In the genomic region with DNA sequence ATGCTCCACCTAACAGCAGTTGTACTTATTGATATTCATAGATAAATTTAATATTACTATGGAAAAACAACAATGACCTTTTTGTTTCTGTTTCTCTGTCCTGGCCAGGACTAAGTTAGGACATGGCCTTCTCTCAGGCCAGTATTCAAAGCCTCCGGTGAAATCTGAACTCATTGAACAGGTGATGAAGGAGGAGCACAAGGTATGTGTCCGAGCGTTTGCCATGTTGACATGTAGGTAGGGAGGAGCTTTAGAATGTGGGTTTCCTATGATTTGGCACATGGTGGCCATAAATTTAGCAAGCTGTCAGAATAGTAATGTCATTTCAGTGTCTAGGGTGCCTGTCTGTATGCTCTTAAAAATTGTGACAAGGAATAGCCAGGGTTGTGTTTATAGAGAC, we compare ENCODE assay signal across 26 cellular contexts.
"Had no signal": no experiment of that assay in that cellular context is flagged by ENCODE, and none has a peak within 500 bp of the region (broad histone marks: within the 10 kb centered on the region; RNA-seq: fewer than 3 reads in every experiment).

No MANE protein-coding gene starts in this region.

- H3K9me3 ChIP-seq: left ventricle myocardium inferior, neutrophil, spleen, suprapubic skin, thoracic aorta, tibial artery, vagina had no signal

- H3K36me3 ChIP-seq: neutrophil had no signal

- H3K27me3 ChIP-seq: neural progenitor cell, neutrophil, spleen, suprapubic skin, tibial artery, vagina had no signal

- DNase-seq: head of caudate nucleus; hypothalamus; islet precursor cell; left ventricle myocardium inferior; mammary epithelial cell; mesenchymal stem cell; naive B cell; natural killer cell; nephron progenitor cell; occipital lobe; retina; right cardiac atrium; small intestine; spleen; stimulated activated CD4-positive, alpha-beta T cell treated with anti-CD3 and anti-CD28 coated beads, Interleukin-4, amount 100 ng/mL, for 24 hours; stimulated activated naive CD4-positive, alpha-beta T cell; tibial artery had no signal

- FAIRE-seq: small intestine had no signal

- H3K79me2 ChIP-seq: parathyroid adenoma had no signal

- H3K4me1 ChIP-seq: neural progenitor cell, parathyroid adenoma, spleen, suprapubic skin, tibial artery, vagina had no signal

- H3K4me2 ChIP-seq: neural progenitor cell had no signal

- H3K9ac ChIP-seq: neural progenitor cell, parathyroid adenoma had no signal

- ATAC-seq: natural killer cell; right cardiac atrium; sciatic nerve; stimulated activated effector memory CD8-positive, alpha-beta T cell treated with anti-CD3 and anti-CD28 coated beads, Interleukin-12 subunit alpha, Interleukin-12 subunit beta, amount 100 ng/mL, for 72 hours had no signal

- H3K36me3 Mint-ChIP-seq: natural killer cell had no signal

- H3K9me3 Mint-ChIP-seq: natural killer cell; stimulated activated effector memory CD8-positive, alpha-beta T cell treated with anti-CD3 and anti-CD28 coated beads, Interleukin-12 subunit alpha, Interleukin-12 subunit beta, amount 100 ng/mL, for 72 hours; stimulated activated naive CD8-positive, alpha-beta T cell treated with anti-CD3 and anti-CD28 coated beads, Interleukin-15, Interleukin-2, amounts not matched to agents 100 ng/mL and 50 ng/mL, for 24 hours had no signal

- H3K27me3 Mint-ChIP-seq: naive B cell; stimulated activated naive CD8-positive, alpha-beta T cell treated with anti-CD3 and anti-CD28 coated beads, Interleukin-15, Interleukin-2, amounts not matched to agents 100 ng/mL and 50 ng/mL, for 24 hours had no signal

- H3K4me3 Mint-ChIP-seq: naive B cell; natural killer cell; nephron progenitor cell; neural progenitor cell; stimulated activated effector memory CD8-positive, alpha-beta T cell treated with anti-CD3 and anti-CD28 coated beads, Interleukin-12 subunit alpha, Interleukin-12 subunit beta, amount 100 ng/mL, for 72 hours; stimulated activated naive CD8-positive, alpha-beta T cell treated with anti-CD3 and anti-CD28 coated beads, Interleukin-15, Interleukin-2, amounts not matched to agents 100 ng/mL and 50 ng/mL, for 24 hours had no signal

- H3K4me3 ChIP-seq: left ventricle myocardium inferior, neural progenitor cell, spleen, suprapubic skin, thoracic aorta, tibial artery, vagina had no signal

- H3K27ac Mint-ChIP-seq: natural killer cell; nephron progenitor cell; neural progenitor cell; stimulated activated effector memory CD8-positive, alpha-beta T cell treated with anti-CD3 and anti-CD28 coated beads, Interleukin-12 subunit alpha, Interleukin-12 subunit beta, amount 100 ng/mL, for 72 hours; stimulated activated naive CD8-positive, alpha-beta T cell treated with anti-CD3 and anti-CD28 coated beads, Interleukin-15, Interleukin-2, amounts not matched to agents 100 ng/mL and 50 ng/mL, for 24 hours had no signal

- H3K27ac ChIP-seq: neural progenitor cell, neutrophil, parathyroid adenoma, spleen, suprapubic skin, thoracic aorta, tibial artery, vagina had no signal

- H2AFZ ChIP-seq: neural progenitor cell, parathyroid adenoma had no signal

- H3K4me1 Mint-ChIP-seq: natural killer cell; nephron progenitor cell; neural progenitor cell; stimulated activated effector memory CD8-positive, alpha-beta T cell treated with anti-CD3 and anti-CD28 coated beads, Interleukin-12 subunit alpha, Interleukin-12 subunit beta, amount 100 ng/mL, for 72 hours had no signal
